In genomic region chr10:13877154-13877909, GRCh38 we compare ENCODE assay signal across 13 cellular contexts.
A peak's percentile ranks its signal among the peaks of the same experiment; 100 is the strongest.
DNase-seq lines count a peak whose midpoint lies in the region; ATAC-seq and TF ChIP-seq lines count a peak whose summit lies in the region.
"Had no signal": no experiment of that assay in that cellular context is flagged by ENCODE, and none has a peak within 500 bp of the region (broad histone marks: within the 10 kb centered on the region; RNA-seq: fewer than 3 reads in every experiment).

No MANE protein-coding gene starts in this region.

- H2AFZ ChIP-seq in GM23338, result no peak overlapping the region

- H3K9me3 Mint-ChIP-seq in GM23338 (no peaks in the 10 kb centered on the region; the same call in 2 of the 3 replicates), type B pancreatic cell (no peaks in the 10 kb centered on the region)
- H3K9me3 Mint-ChIP-seq: activated T-helper 17 cell treated with anti-CD3 and anti-CD28 coated beads, Interleukin-2, amount 50 U/mL, for 72 hours; central memory CD8-positive, alpha-beta T cell; mesothelial cell of epicardium had no signal

- intact Hi-C loops in esophagus squamous epithelium (cut with DNase I), result no loop called here
- intact Hi-C loops in stomach (cut with DNase I; ENCODE audit: low total_unique reads), result no loop called here

- no peak overlapping the region for H3K4me2 ChIP-seq in GM23338

- TF ChIP-seq POLR2A in esophagus squamous epithelium (IDR thresholded peaks at IDR 0.05), result no peak
- TF ChIP-seq POLR2A in stomach (IDR thresholded peaks at IDR 0.05), result no peak

- H3K4me3 ChIP-seq in GM23338 (no peak overlapping the region), esophagus squamous epithelium (no peak overlapping the region), liver (ENCODE audit: low read depth in 1 of 3, low read length in 3 of 3) (no peak overlapping the region), stomach (no peak overlapping the region)

- 33 to 58% methylated on average over 3 to 7 of the region's 11 CpGs for WGBS in esophagus squamous epithelium, 2 donors
- 50% methylated on average over 11 of the region's 11 CpGs for WGBS in liver
- WGBS in stomach, 5 donors, result 57 to 84% (median 63%) methylated on average over 7 to 11 of the region's 11 CpGs

- H3K36me3 Mint-ChIP-seq in GM23338 (ENCODE audit: low read depth), result no peaks in the 10 kb centered on the region
- H3K36me3 Mint-ChIP-seq in type B pancreatic cell, result no peaks in the 10 kb centered on the region
- H3K36me3 Mint-ChIP-seq: mesothelial cell of epicardium had no signal

- H3K9me2 ChIP-seq in GM23338 (ENCODE audit: insufficient read depth), result 0 out of 2 replicates have a peak, but pooled peaks cover 3% of the 10 kb centered on the region

- H3K27ac ChIP-seq in GM23338 (ENCODE audit: low read depth) (no peak overlapping the region), esophagus squamous epithelium (peak overlapping the region in 3 of 4 donors; percentile 30 to 79 (median 74)), liver (ENCODE audit: low read depth in 1 of 2, low read length in 2 of 2) (no peak overlapping the region), stomach (peak overlapping the region in 4 of 5 donors; percentile 17 to 71 (median 56))

- no peak overlapping the region for H3K4me3 Mint-ChIP-seq in GM23338
- no peak overlapping the region for H3K4me3 Mint-ChIP-seq in type B pancreatic cell
- H3K4me3 Mint-ChIP-seq: activated T-helper 17 cell treated with anti-CD3 and anti-CD28 coated beads, Interleukin-2, amount 50 U/mL, for 72 hours; central memory CD8-positive, alpha-beta T cell; mesothelial cell of epicardium had no signal

- H3K79me2 ChIP-seq in GM23338 (replicated peaks; ENCODE audit: insufficient read depth), result peaks cover 34% of the 10 kb centered on the region

- no peak for TF ChIP-seq RAD21 in liver (IDR thresholded peaks at IDR 0.05)

- no peak overlapping the region for H3K9ac ChIP-seq in liver (ENCODE audit: low read depth in 1 of 2, low read length in 2 of 2)

- no peaks in the 10 kb centered on the region for H4K20me1 ChIP-seq in GM23338 (replicated peaks; ENCODE audit: insufficient read depth)

- ATAC-seq in GM23338, result no peak
- ATAC-seq in GM18861 (IDR thresholded peaks at IDR 0.05; ENCODE audit: unreplicated experiment), result no peak
- ATAC-seq in GM21528 (IDR thresholded peaks at IDR 0.05; ENCODE audit: low FRiP score, unreplicated experiment), result no peak
- ATAC-seq: activated T-helper 17 cell treated with anti-CD3 and anti-CD28 coated beads, Interleukin-2, amount 50 U/mL, for 72 hours had no signal

- H3K9me3 ChIP-seq in esophagus squamous epithelium (no peaks in the 10 kb centered on the region), liver (ENCODE audit: control insufficient read depth in 4 of 4, low read length in 3 of 4) (no peaks in the 10 kb centered on the region), stomach (no peaks in the 10 kb centered on the region)

- no peak overlapping the region for H3K27ac Mint-ChIP-seq in GM23338
- no peak overlapping the region for H3K27ac Mint-ChIP-seq in type B pancreatic cell
- H3K27ac Mint-ChIP-seq: activated T-helper 17 cell treated with anti-CD3 and anti-CD28 coated beads, Interleukin-2, amount 50 U/mL, for 72 hours; mesothelial cell of epicardium had no signal

- H3F3A ChIP-seq in GM23338 (replicated peaks; ENCODE audit: low read depth), result no peaks in the 10 kb centered on the region; the same call in 1 of the 2 replicates

- peaks cover 4% of the 10 kb centered on the region for H3K27me3 Mint-ChIP-seq in GM23338 (ENCODE audit: insufficient read depth, low read depth, poor library complexity)
- no peaks in the 10 kb centered on the region for H3K27me3 Mint-ChIP-seq in type B pancreatic cell

- H3K4me1 Mint-ChIP-seq in GM23338 (peaks cover 20% of the 10 kb centered on the region), type B pancreatic cell (ENCODE audit: unreplicated experiment) (peaks cover 12% of the 10 kb centered on the region)
- H3K4me1 Mint-ChIP-seq: activated T-helper 17 cell treated with anti-CD3 and anti-CD28 coated beads, Interleukin-2, amount 50 U/mL, for 72 hours; central memory CD8-positive, alpha-beta T cell had no signal

- H3K4me1 ChIP-seq in GM23338 (ENCODE audit: insufficient read depth), result peaks cover 14% of the 10 kb centered on the region
- H3K4me1 ChIP-seq in esophagus squamous epithelium, result peaks cover 5 to 22% (median 12%) of the 10 kb centered on the region in 3 donors
- peaks cover 0 to 5% (median 1%) of the 10 kb centered on the region in 4 donors for H3K4me1 ChIP-seq in liver (ENCODE audit: control insufficient read depth in 4 of 4, insufficient read depth in 4 of 4, low read length in 3 of 4)
- H3K4me1 ChIP-seq in stomach, result peaks cover 0 to 27% (median 12%) of the 10 kb centered on the region in 4 donors

- DNase-seq in GM23338 (ENCODE audit: low spot score) (peak; percentile 9), esophagus squamous epithelium (lab: John Stamatoyannopoulos, UW) (no peak), stomach (peak; percentile 43), type B pancreatic cell (ENCODE audit: extremely low spot score, unreplicated experiment) (no peak), SIG-M5 (lab: John Stamatoyannopoulos, UW) (no peak)
- DNase-seq: activated CD4-positive, CD25-positive, alpha-beta regulatory T cell treated with anti-CD3 and anti-CD28 coated beads, Interleukin-2, amount 50 U/mL, for 72 hours; NCI-H1105 had no signal

- TF ChIP-seq CTCF in GM23338 (conservative IDR thresholded peaks at IDR 0.05; ENCODE audit: low read depth in 2 of 2), result no peak
- TF ChIP-seq CTCF in esophagus squamous epithelium (IDR thresholded peaks at IDR 0.05), result no peak
- no peak for TF ChIP-seq CTCF in liver (IDR thresholded peaks at IDR 0.05; ENCODE audit: low read depth, low read length, missing input control)
- TF ChIP-seq CTCF in stomach (IDR thresholded peaks at IDR 0.05), result no peak
- TF ChIP-seq CTCF in type B pancreatic cell (conservative IDR thresholded peaks at IDR 0.05), result no peak

- no peak for TF ChIP-seq EP300 in stomach (IDR thresholded peaks at IDR 0.05)

- no peaks in the 10 kb centered on the region for H3K36me3 ChIP-seq in GM23338 (ENCODE audit: insufficient read depth)
- H3K36me3 ChIP-seq in esophagus squamous epithelium, result no peaks in the 10 kb centered on the region
- no peaks in the 10 kb centered on the region for H3K36me3 ChIP-seq in liver (ENCODE audit: control insufficient read depth in 4 of 4, insufficient read depth in 3 of 4, low read depth in 1 of 4, low read length in 3 of 4)
- no peaks in the 10 kb centered on the region for H3K36me3 ChIP-seq in stomach

- H3K27me3 ChIP-seq in GM23338 (ENCODE audit: insufficient read depth), result no peaks in the 10 kb centered on the region
- H3K27me3 ChIP-seq in esophagus squamous epithelium, result no peaks in the 10 kb centered on the region
- H3K27me3 ChIP-seq in liver (ENCODE audit: control insufficient read depth in 4 of 4, insufficient read depth in 4 of 4, low read length in 3 of 4), result no peaks in the 10 kb centered on the region
- no peaks in the 10 kb centered on the region for H3K27me3 ChIP-seq in stomach

TF ChIP-seq in GM23338, 12 proteins besides CTCF, POLR2A, EP300 and RAD21 (continues in another document):
- TF ChIP-seq NANOG (IDR thresholded peaks at IDR 0.05; ENCODE audit: borderline replicate concordance) (no peak), EZH2 (IDR thresholded peaks at IDR 0.05; ENCODE audit: low read depth, unreplicated experiment) (no peak), JUNB (IDR thresholded peaks at IDR 0.05; ENCODE audit: unreplicated experiment) (no peak), POLR2AphosphoS5 (IDR thresholded peaks at IDR 0.05; ENCODE audit: low read depth) (no peak)

TF ChIP-seq in liver, 16 proteins besides CTCF, POLR2A, EP300 and RAD21 (continues in another document):
- TF ChIP-seq FOXA1 (IDR thresholded peaks at IDR 0.05), result no peak
- no peak for TF ChIP-seq HNF4G (IDR thresholded peaks at IDR 0.05)
- TF ChIP-seq ZBTB33 (IDR thresholded peaks at IDR 0.05), result no peak
- TF ChIP-seq FOXA2 (IDR thresholded peaks at IDR 0.05), result no peak
- TF ChIP-seq EGR1 (IDR thresholded peaks at IDR 0.05; ENCODE audit: low read depth in 2 of 2), result no peak
- TF ChIP-seq YY1 (IDR thresholded peaks at IDR 0.05), result no peak
- TF ChIP-seq MAX (IDR thresholded peaks at IDR 0.05), result no peak
- TF ChIP-seq GABPA (IDR thresholded peaks at IDR 0.05 in 1 of 2, conservative IDR thresholded peaks at IDR 0.05 in 1 of 2), result no peak
- no peak for TF ChIP-seq JUND (IDR thresholded peaks at IDR 0.05)
- TF ChIP-seq RXRA (IDR thresholded peaks at IDR 0.05), result no peak
- TF ChIP-seq SP1 (IDR thresholded peaks at IDR 0.05), result peak; percentile 17
- peak; percentile 38 for TF ChIP-seq HNF4A (conservative IDR thresholded peaks at IDR 0.05)

Comparison
In these comparisons a context has a peak if more than half of its experiments do, and no peak if none do; other contexts are left out.
1. DNase-seq: peak in GM23338 (single experiment) and stomach (single experiment); none in esophagus squamous epithelium (single experiment), type B pancreatic cell (single experiment) and SIG-M5 (single experiment).
2. H3K27ac ChIP-seq: peak in esophagus squamous epithelium (3 of 4) and stomach (4 of 5); none in GM23338 (single experiment) and liver (0 of 2).